In genomic region chr7:127667017-127667670, GRCh38 we compare ENCODE assay signal across 11 cellular contexts. TPM values are rescaled to one million over a fixed set of nuclear protein-coding genes. Genes with fewer than 3 reads are reported as not detected.
DNase-seq lines count a peak whose midpoint lies in the region; ATAC-seq lines count a peak whose summit lies in the region.
"Had no signal": no experiment of that assay in that cellular context is flagged by ENCODE, and none has a peak within 500 bp of the region (broad histone marks: within the 10 kb centered on the region; RNA-seq: fewer than 3 reads in every experiment).

No MANE protein-coding gene starts in this region.

- H3K9me3 Mint-ChIP-seq in activated T-cell treated with anti-CD3 and anti-CD28 coated beads, Interleukin-2, amount 50 U/mL, for 24 hours, result no peaks in the 10 kb centered on the region

- H3K4me1 Mint-ChIP-seq in activated T-cell treated with anti-CD3 and anti-CD28 coated beads, Interleukin-2, amount 50 U/mL, for 24 hours (ENCODE audit: low read depth), result peaks cover 75% of the 10 kb centered on the region

- H3K27me3 Mint-ChIP-seq in activated T-cell treated with anti-CD3 and anti-CD28 coated beads, Interleukin-2, amount 50 U/mL, for 24 hours, result no peaks in the 10 kb centered on the region
- H3K27me3 Mint-ChIP-seq: progenitor cell of endocrine pancreas had no signal

- H3K4me3 Mint-ChIP-seq in activated T-cell treated with anti-CD3 and anti-CD28 coated beads, Interleukin-2, amount 50 U/mL, for 24 hours, result peak overlapping the region; percentile 27

- peak; percentile 93 for ATAC-seq in stimulated activated naive CD8-positive, alpha-beta T cell treated with anti-CD3 and anti-CD28 coated beads, Interleukin-15, Interleukin-2, amounts not matched to agents 100 U/mL and 50 U/mL, for 24 hours
- ATAC-seq in GM21737 (IDR thresholded peaks at IDR 0.05; ENCODE audit: unreplicated experiment) (no peak), GM21576 (IDR thresholded peaks at IDR 0.05; ENCODE audit: unreplicated experiment) (no peak)

- peak overlapping the region; percentile 94 for H3K27ac Mint-ChIP-seq in activated T-cell treated with anti-CD3 and anti-CD28 coated beads, Interleukin-2, amount 50 U/mL, for 24 hours
- H3K27ac Mint-ChIP-seq: progenitor cell of endocrine pancreas had no signal

- no peak for DNase-seq in activated T-cell treated with anti-CD3 and anti-CD28 coated beads, Interleukin-2, amount 50 U/mL, for 24 hours
- DNase-seq in activated T-cell treated with anti-CD3 and anti-CD28 coated beads for 4 hours, result no peak
- DNase-seq in M059J (ENCODE audit: low read depth), result peak; percentile 52
- peak; percentile 62 for DNase-seq in dermis blood vessel endothelial cell
- DNase-seq in stimulated activated naive CD8-positive, alpha-beta T cell treated with anti-CD3 and anti-CD28 coated beads, Interleukin-15, Interleukin-2, amounts not matched to agents 100 U/mL and 50 U/mL, for 24 hours, result no peak
- no peak for DNase-seq in activated CD8-positive, alpha-beta memory T cell treated with anti-CD3 and anti-CD28 coated beads, Interleukin-2, amount 50 U/mL, for 48 hours
- DNase-seq: adrenal gland, NCI-H1436 had no signal

- H3K36me3 Mint-ChIP-seq in activated T-cell treated with anti-CD3 and anti-CD28 coated beads, Interleukin-2, amount 50 U/mL, for 24 hours (ENCODE audit: low read depth), result peaks cover 86% of the 10 kb centered on the region

RNA-seq across cellular contexts. Expression of gene SND1, which starts 15.2 kb away (rescaled TPM):
- 111 and 171 TPM in 2 replicates for total RNA-seq in M059J (2014; rRNA removed; shearing (Covaris generic))
- total RNA-seq in dermis blood vessel endothelial cell, result 179 and 239 TPM in 2 replicates

RNA-seq across cellular contexts. Expression of gene PAX4, which starts 49.2 kb away (rescaled TPM):
- not detected in 2 replicates for total RNA-seq in M059J (2014; rRNA removed; shearing (Covaris generic))
- 0.09 TPM in 1 of 2 replicates, not detected in the other for total RNA-seq in dermis blood vessel endothelial cell
- total RNA-seq: adrenal gland had no signal

Comparison
In these comparisons a context has a peak if more than half of its experiments do, and no peak if none do; other contexts are left out.
1. DNase-seq: peak in M059J (single experiment) and dermis blood vessel endothelial cell (single experiment); none in activated T-cell treated with anti-CD3 and anti-CD28 coated beads, Interleukin-2, amount 50 U/mL, for 24 hours (single experiment), activated T-cell treated with anti-CD3 and anti-CD28 coated beads for 4 hours (single experiment), stimulated activated naive CD8-positive, alpha-beta T cell treated with anti-CD3 and anti-CD28 coated beads, Interleukin-15, Interleukin-2, amounts not matched to agents 100 U/mL and 50 U/mL, for 24 hours (single experiment) and activated CD8-positive, alpha-beta memory T cell treated with anti-CD3 and anti-CD28 coated beads, Interleukin-2, amount 50 U/mL, for 48 hours (single experiment).